Comparison of ENCODE assay signal across 8 cellular contexts in genomic region chr14:21024668-21025373, GRCh38. TPM values are rescaled to one million over a fixed set of nuclear protein-coding genes. Genes with fewer than 3 reads are reported as not detected.
DNase-seq lines count a peak whose midpoint lies in the region; ATAC-seq, FAIRE-seq and TF ChIP-seq lines count a peak whose summit lies in the region.

Gene NDRG2, minus strand, starts transcription at chr14:21025061. Its CDS starts 1,746 bp downstream, at chr14:21023315.

- no peaks in the 10 kb centered on the region for H3K9me3 ChIP-seq in A549

- no peak for TF ChIP-seq RAD21 in A549 (conservative IDR thresholded peaks at IDR 0.05 in 1 of 2, IDR thresholded peaks at IDR 0.05 in 1 of 2)

- WGBS in A549 (ENCODE audit: missing lambda C conversion rate) = 58% methylated on average over 8 of the region's 68 CpGs

- POLR2A ChIA-PET in A549 (lab: Yijun Ruan, JAX) = no interaction called here

- H3K4me3 Mint-ChIP-seq in neural crest cell = peak within 1 kb of the TSS; percentile 91

- no peak for TF ChIP-seq EP300 in A549 (IDR thresholded peaks at IDR 0.05)

- no peaks in the 10 kb centered on the region for H3K9me3 Mint-ChIP-seq in neural crest cell

- peaks cover 44% of the 10 kb centered on the region for H3K27me3 Mint-ChIP-seq in neural crest cell (ENCODE audit: low read depth)

- DNase-seq in A549 (ENCODE audit: low read depth in 1 of 2, low spot score in 1 of 2) (peak; percentile 14 to 49), GM20000 (ENCODE audit: low spot score) (peak; percentile 78), OCI-M2 (lab: John Stamatoyannopoulos, UW; ENCODE audit: unreplicated experiment) (peak; percentile 22), foreskin fibroblast (peak in 1 of 2 donors; percentile 29), neural crest cell (ENCODE audit: low read depth, low spot score) (peak; percentile 71)
- DNase-seq in activated T-helper 9 cell treated with anti-CD3 and anti-CD28 coated beads, Interleukin-2, amount 50 U/mL, for 16 hours (ENCODE audit: low read depth) = peak; percentile 66
- DNase-seq in stimulated activated naive CD8-positive, alpha-beta T cell treated with anti-CD3 and anti-CD28 coated beads, Interleukin-15, Interleukin-2, amounts not matched to agents 100 U/mL and 50 U/mL, for 24 hours = peak; percentile 70

- TF ChIP-seq CTCF in A549 (IDR thresholded peaks at IDR 0.05) = no peak
- no peak for TF ChIP-seq CTCF in GM20000 (IDR thresholded peaks at IDR 0.05; ENCODE audit: extremely low read depth, missing control alignments)
- TF ChIP-seq CTCF in foreskin fibroblast (IDR thresholded peaks at IDR 0.05; ENCODE audit: low read depth, low read length) = no peak
- TF ChIP-seq CTCF in neural crest cell (conservative IDR thresholded peaks at IDR 0.05) = no peak

- FAIRE-seq in A549 (lab: Jason Lieb, UNC) = no peak

- no peak for TF ChIP-seq POLR2A in A549 (IDR thresholded peaks at IDR 0.05; ENCODE audit: low read length)

- peak within 1 kb of the TSS; percentile 58 for H3K4me3 ChIP-seq in A549
- H3K4me3 ChIP-seq in foreskin fibroblast (ENCODE audit: low read depth in 1 of 2, low read length in 2 of 2) = peak within 1 kb of the TSS; percentile 31 to 37

- H3K4me2 ChIP-seq in A549 = peak within 1 kb of the TSS; percentile 79

- no peaks in the 10 kb centered on the region for H3K36me3 Mint-ChIP-seq in neural crest cell (ENCODE audit: low read depth)

- CTCF ChIA-PET in A549 (lab: Yijun Ruan, JAX) = interaction anchor here (1.0 to 16.3 kb wide), 4 partner anchors 10 to 79 kb away, joined by 3 to 323 read pairs (median 12); partner anchors contain the start of gene RNASE7

- H3K4me1 ChIP-seq in A549 = 0 out of 3 replicates have a peak, but pooled peaks cover 3% of the 10 kb centered on the region

- peaks cover 19% of the 10 kb centered on the region for H3K4me1 Mint-ChIP-seq in neural crest cell

- ATAC-seq in A549 (peak; percentile 78 to 85), HG03378 (IDR thresholded peaks at IDR 0.05; ENCODE audit: unreplicated experiment) (no peak)
- ATAC-seq in stimulated activated naive CD8-positive, alpha-beta T cell treated with anti-CD3 and anti-CD28 coated beads, Interleukin-15, Interleukin-2, amounts not matched to agents 100 U/mL and 50 U/mL, for 24 hours = peak; percentile 62

- no peak within 1 kb of the TSS for H3K27ac Mint-ChIP-seq in neural crest cell (ENCODE audit: unreplicated experiment)

- H3K27ac ChIP-seq in A549 = peak within 1 kb of the TSS; percentile 67 to 84

TF ChIP-seq in A549, 52 proteins besides CTCF, POLR2A, EP300 and RAD21:
- TF ChIP-seq KDM1A (IDR thresholded peaks at IDR 0.05; ENCODE audit: low read depth) (no peak), FOSB (CRISPR knock-in tag; IDR thresholded peaks at IDR 0.05) (no peak), PHF8 (IDR thresholded peaks at IDR 0.05; ENCODE audit: borderline replicate concordance, low read depth) (peak; percentile 34; the same call in 1 of the 2 replicates), RCOR1 (IDR thresholded peaks at IDR 0.05; ENCODE audit: low read depth, low read length) (no peak), ESRRA (IDR thresholded peaks at IDR 0.05; ENCODE audit: borderline replicate concordance, low read length) (no peak), NPAS2 (CRISPR knock-in tag; IDR thresholded peaks at IDR 0.05; ENCODE audit: borderline replicate concordance) (no peak), FOSL2 (IDR thresholded peaks at IDR 0.05) (no peak), FOSL2 (CRISPR knock-in tag; IDR thresholded peaks at IDR 0.05) (no peak), NR3C1 (IDR thresholded peaks at IDR 0.05) (no peak), E2F6 (IDR thresholded peaks at IDR 0.05; ENCODE audit: borderline replicate concordance, low read depth) (no peak)

RNA-seq across cellular contexts. Expression of gene NDRG2, which starts in this region (rescaled TPM):
- polyA plus RNA-seq in A549 (2011; rRNA removed) = 6.8 and 8.8 TPM in 2 replicates
- polyA plus RNA-seq in A549 (2012; cell fraction: cytosol; rRNA removed) = 4.5 and 5.1 TPM in 2 replicates
- 6.4 and 9.1 TPM in 2 replicates for polyA plus RNA-seq in A549 (2012; cell fraction: nucleus; rRNA removed)
- 3.6 to 4.7 TPM (median 4.1 TPM) in 3 replicates for polyA plus RNA-seq in A549 (2017; fragmentation: RNase III; extraction: RNeasy Plus Mini Kit Qiagen cat#74134 plus additional on column Dnase treatment)
- polyA minus RNA-seq in A549 (2011; rRNA and poly(A)+ RNA removed) = 4.7 TPM in 2 replicates
- 13.7 and 17.4 TPM in 2 replicates for total RNA-seq in neural crest cell
